Comparison of ENCODE assay signal across 10 cellular contexts in genomic region chr1:110872366-110872744, GRCh38.
DNase-seq lines count a peak whose midpoint lies in the region; ATAC-seq, FAIRE-seq and TF ChIP-seq lines count a peak whose summit lies in the region.
"Had no signal": no experiment of that assay in that cellular context is flagged by ENCODE, and none has a peak within 500 bp of the region (broad histone marks: within the 10 kb centered on the region; RNA-seq: fewer than 3 reads in every experiment).

No MANE protein-coding gene starts in this region.

- H3K27ac ChIP-seq in OCI-LY3 (ENCODE audit: low read length): peak overlapping the region; percentile 97
- H3K27ac ChIP-seq: foreskin keratinocyte, psoas muscle had no signal

- peak; percentile 31 for ATAC-seq in GM21381 (IDR thresholded peaks at IDR 0.05; ENCODE audit: unreplicated experiment)
- ATAC-seq in memory B cell (ENCODE audit: low read depth): peak; percentile 74
- ATAC-seq: foreskin keratinocyte, psoas muscle had no signal

- peak overlapping the region; percentile 99 for H3K4me3 Mint-ChIP-seq in memory B cell

- H3K4me2 ChIP-seq in OCI-LY3 (ENCODE audit: low read length): peak overlapping the region; percentile 95

- no peaks in the 10 kb centered on the region for H3K9me3 Mint-ChIP-seq in memory B cell

- H3K79me2 ChIP-seq in OCI-LY3 (ENCODE audit: low read length): peaks cover 60% of the 10 kb centered on the region

- H4K20me1 ChIP-seq in OCI-LY3 (ENCODE audit: insufficient read depth, low read length): peaks cover 26% of the 10 kb centered on the region

- H3K4me1 ChIP-seq in OCI-LY3 (ENCODE audit: low read length): peaks cover 50% of the 10 kb centered on the region
- H3K4me1 ChIP-seq: foreskin keratinocyte, psoas muscle had no signal

- H3K27ac Mint-ChIP-seq in memory B cell: peak overlapping the region; percentile 91

- FAIRE-seq in GM19239 (lab: Jason Lieb, UNC): no peak
- FAIRE-seq in D721Med (lab: Jason Lieb, UNC): no peak

- peaks cover 27% of the 10 kb centered on the region for H3K36me3 Mint-ChIP-seq in memory B cell

- peaks cover 10% of the 10 kb centered on the region for H3K36me3 ChIP-seq in GM06990 (ENCODE audit: control insufficient read depth, insufficient read depth, low read length)
- no peaks in the 10 kb centered on the region for H3K36me3 ChIP-seq in OCI-LY3 (replicated peaks; ENCODE audit: low read depth, low read length)

- H3K9ac ChIP-seq in OCI-LY3 (ENCODE audit: low read length): peak overlapping the region; percentile 92

- peaks cover 44% of the 10 kb centered on the region for H3K4me1 Mint-ChIP-seq in memory B cell

- no peak for TF ChIP-seq CTCF in GM06990 (IDR thresholded peaks at IDR 0.05; ENCODE audit: insufficient read depth, low read length, poor library complexity, severe bottlenecking)
- no peak for TF ChIP-seq CTCF in OCI-LY3 (IDR thresholded peaks at IDR 0.05; ENCODE audit: low read depth, low read length)
- no peak for TF ChIP-seq CTCF in D721Med (IDR thresholded peaks at IDR 0.05; ENCODE audit: insufficient read depth, missing control alignments)

- H3K27me3 Mint-ChIP-seq in memory B cell: no peaks in the 10 kb centered on the region

- no peak overlapping the region for H2AFZ ChIP-seq in OCI-LY3 (ENCODE audit: low read depth, low read length)

- no peaks in the 10 kb centered on the region for H3K9me3 ChIP-seq in OCI-LY3 (ENCODE audit: insufficient read depth, low read length)

- H3K4me3 ChIP-seq in GM06990 (replicated peaks; ENCODE audit: low read depth, low read length): peak overlapping the region; percentile 91
- peak overlapping the region; percentile 84 for H3K4me3 ChIP-seq in OCI-LY3 (ENCODE audit: low read length)

- in situ Hi-C loops in ACHN (cut with HindIII; ENCODE audit: low pct_ligation_motif_present, low pct_unique_long_range_greater_than_20kb, low sequenced_read_pairs): no loop called here

- H3K27me3 ChIP-seq in GM06990 (replicated peaks; ENCODE audit: control insufficient read depth, insufficient read depth, low read length): no peaks in the 10 kb centered on the region
- H3K27me3 ChIP-seq in OCI-LY3 (ENCODE audit: low read depth, low read length): no peaks in the 10 kb centered on the region
- H3K27me3 ChIP-seq: foreskin keratinocyte had no signal

- DNase-seq in GM06990 (ENCODE audit: extremely low read depth, insufficient read length) (peak; percentile 67), memory B cell (ENCODE audit: low spot score in 2 of 2) (peak; percentile 67 to 70), ACHN (no peak), GM19239 (ENCODE audit: insufficient read length, low spot score) (no peak), D721Med (ENCODE audit: insufficient read length, low spot score) (no peak)
- DNase-seq in stimulated activated CD4-positive, alpha-beta T cell treated with anti-CD3 and anti-CD28 coated beads, Interleukin-2, amount 100 ng/mL, for 48 hours: no peak
- DNase-seq: foreskin keratinocyte, psoas muscle had no signal

Comparison
In these comparisons a context has a peak if more than half of its experiments do, and no peak if none do; other contexts are left out.
1. DNase-seq: peak in GM06990 (single experiment) and memory B cell (2 of 2); none in ACHN (single experiment), GM19239 (single experiment), stimulated activated CD4-positive, alpha-beta T cell treated with anti-CD3 and anti-CD28 coated beads, Interleukin-2, amount 100 ng/mL, for 48 hours (0 of 2) and D721Med (single experiment).